12 cellular contexts compared by ENCODE assay signal in the genomic region with DNA sequence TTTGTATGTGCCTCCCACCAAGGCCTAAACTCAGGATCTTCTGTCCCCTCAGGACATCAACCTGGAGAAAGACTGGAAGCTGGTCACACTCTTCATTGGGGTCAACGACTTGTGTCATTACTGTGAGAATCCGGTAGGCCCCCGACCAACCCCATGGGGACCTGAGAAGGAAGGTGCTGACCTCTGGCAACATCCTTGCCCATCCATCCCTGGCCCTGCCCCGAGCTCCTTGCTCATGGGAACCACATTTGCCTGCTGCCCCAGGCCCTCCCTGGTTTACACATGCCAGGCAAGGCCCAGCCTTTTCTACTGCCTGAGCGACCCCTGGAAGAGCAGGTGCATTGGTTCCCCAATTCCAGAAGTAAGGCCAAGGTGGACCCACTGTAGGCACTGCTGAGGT.
A peak's percentile ranks its signal among the peaks of the same experiment; 100 is the strongest.
DNase-seq lines count a peak whose midpoint lies in the region; TF ChIP-seq lines count a peak whose summit lies in the region.
"Had no signal": no experiment of that assay in that cellular context is flagged by ENCODE, and none has a peak within 500 bp of the region (broad histone marks: within the 10 kb centered on the region; RNA-seq: fewer than 3 reads in every experiment).

No MANE protein-coding gene starts in this region.

- intact Hi-C loops in tibial artery (cut with DNase I; ENCODE audit: low total_unique reads): loop anchor here (5.0 kb wide), 1 partner anchor 126 kb away; a partner anchor contains a TSS

- peaks cover 5% of the 10 kb centered on the region for H3K27me3 Mint-ChIP-seq in activated naive CD4-positive, alpha-beta T cell treated with anti-CD3 and anti-CD28 coated beads, Interleukin-2, amount 10 ng/mL, durations not matched to agents 7 days and 5 days
- peaks cover 30% of the 10 kb centered on the region for H3K27me3 Mint-ChIP-seq in neural progenitor cell (ENCODE audit: insufficient read depth, low read depth)

- no peak overlapping the region for H3K4me3 Mint-ChIP-seq in activated naive CD4-positive, alpha-beta T cell treated with anti-CD3 and anti-CD28 coated beads, Interleukin-2, amount 10 ng/mL, durations not matched to agents 7 days and 5 days
- H3K4me3 Mint-ChIP-seq in neural progenitor cell: no peak overlapping the region

- CTCF ChIA-PET in activated naive CD4-positive, alpha-beta T cell treated with anti-CD3 and anti-CD28 coated beads, Interleukin-2, amount 10 ng/mL, durations not matched to agents 7 days and 5 days (lab: Charles Lee): no interaction called here

- H3K9me3 ChIP-seq in neural progenitor cell (ENCODE audit: low read depth) (no peaks in the 10 kb centered on the region), tibial artery (no peaks in the 10 kb centered on the region)

- H3K27ac ChIP-seq in coronary artery (peak overlapping the region; percentile 87 to 100), neural progenitor cell (no peak overlapping the region), tibial artery (peak overlapping the region; percentile 98)

- H3K36me3 ChIP-seq in neural progenitor cell (no peaks in the 10 kb centered on the region), tibial artery (no peaks in the 10 kb centered on the region)

- H3K4me3 ChIP-seq in coronary artery (no peak overlapping the region), neural progenitor cell (no peak overlapping the region), tibial artery (no peak overlapping the region)

- no peak for DNase-seq in activated naive CD4-positive, alpha-beta T cell treated with anti-CD3 and anti-CD28 coated beads, Interleukin-2, amount 10 ng/mL, durations not matched to agents 7 days and 5 days
- DNase-seq in activated naive CD4-positive, alpha-beta T cell treated with anti-CD3 and anti-CD28 coated beads, Interleukin-2, amount 50 U/mL, for 16 hours: no peak
- DNase-seq in coronary artery (ENCODE audit: low spot score) (no peak), neural progenitor cell (ENCODE audit: low spot score) (no peak), tibial artery (peak in 1 of 2 donors; percentile 66), hippocampal formation (lab: John Stamatoyannopoulos, UW) (no peak), DMS 273 treated with DMSO at 0.1 percent for 48 hours (lab: John Stamatoyannopoulos, UW) (no peak), NCI-H2107 treated with DMSO at 0.1 percent for 48 hours (lab: John Stamatoyannopoulos, UW; ENCODE audit: unreplicated experiment) (no peak)
- DNase-seq: Kasumi-1, NCI-H2081, NCI-H774, SIG-M5 had no signal

- H3K27ac Mint-ChIP-seq in activated naive CD4-positive, alpha-beta T cell treated with anti-CD3 and anti-CD28 coated beads, Interleukin-2, amount 10 ng/mL, durations not matched to agents 7 days and 5 days: peak overlapping the region; percentile 50
- peak overlapping the region; percentile 79 for H3K27ac Mint-ChIP-seq in neural progenitor cell

- H3K4me1 ChIP-seq in neural progenitor cell (peaks cover 22% of the 10 kb centered on the region), tibial artery (peaks cover 10 to 97% (median 78%) of the 10 kb centered on the region in 4 donors)

- peaks cover 8% of the 10 kb centered on the region for H3K9me3 Mint-ChIP-seq in activated naive CD4-positive, alpha-beta T cell treated with anti-CD3 and anti-CD28 coated beads, Interleukin-2, amount 10 ng/mL, durations not matched to agents 7 days and 5 days
- H3K9me3 Mint-ChIP-seq in neural progenitor cell: no peaks in the 10 kb centered on the region

- H3K36me3 Mint-ChIP-seq in activated naive CD4-positive, alpha-beta T cell treated with anti-CD3 and anti-CD28 coated beads, Interleukin-2, amount 10 ng/mL, durations not matched to agents 7 days and 5 days: peaks cover 5% of the 10 kb centered on the region
- no peaks in the 10 kb centered on the region for H3K36me3 Mint-ChIP-seq in neural progenitor cell

- H3K9ac ChIP-seq in neural progenitor cell: no peak overlapping the region

- TF ChIP-seq CTCF in coronary artery (IDR thresholded peaks at IDR 0.05) (no peak), neural progenitor cell (IDR thresholded peaks at IDR 0.05) (no peak), tibial artery (IDR thresholded peaks at IDR 0.05) (no peak)

- H3K27me3 ChIP-seq in neural progenitor cell (no peaks in the 10 kb centered on the region), tibial artery (no peaks in the 10 kb centered on the region)

- H3K4me1 Mint-ChIP-seq in activated naive CD4-positive, alpha-beta T cell treated with anti-CD3 and anti-CD28 coated beads, Interleukin-2, amount 10 ng/mL, durations not matched to agents 7 days and 5 days: peaks cover 70% of the 10 kb centered on the region
- H3K4me1 Mint-ChIP-seq in neural progenitor cell: peaks cover 37% of the 10 kb centered on the region

- H2AFZ ChIP-seq in neural progenitor cell (replicated peaks): no peak overlapping the region

- H3K79me2 ChIP-seq in neural progenitor cell (ENCODE audit: low read depth): no peaks in the 10 kb centered on the region

- H3K4me2 ChIP-seq in neural progenitor cell: no peak overlapping the region

- peaks cover 20% of the 10 kb centered on the region for H3F3A ChIP-seq in neural progenitor cell (ENCODE audit: low read depth)

- no peaks in the 10 kb centered on the region for H4K20me1 ChIP-seq in neural progenitor cell (ENCODE audit: low read depth)
